1 cellular context compared by ENCODE assay signal in the genomic region with DNA sequence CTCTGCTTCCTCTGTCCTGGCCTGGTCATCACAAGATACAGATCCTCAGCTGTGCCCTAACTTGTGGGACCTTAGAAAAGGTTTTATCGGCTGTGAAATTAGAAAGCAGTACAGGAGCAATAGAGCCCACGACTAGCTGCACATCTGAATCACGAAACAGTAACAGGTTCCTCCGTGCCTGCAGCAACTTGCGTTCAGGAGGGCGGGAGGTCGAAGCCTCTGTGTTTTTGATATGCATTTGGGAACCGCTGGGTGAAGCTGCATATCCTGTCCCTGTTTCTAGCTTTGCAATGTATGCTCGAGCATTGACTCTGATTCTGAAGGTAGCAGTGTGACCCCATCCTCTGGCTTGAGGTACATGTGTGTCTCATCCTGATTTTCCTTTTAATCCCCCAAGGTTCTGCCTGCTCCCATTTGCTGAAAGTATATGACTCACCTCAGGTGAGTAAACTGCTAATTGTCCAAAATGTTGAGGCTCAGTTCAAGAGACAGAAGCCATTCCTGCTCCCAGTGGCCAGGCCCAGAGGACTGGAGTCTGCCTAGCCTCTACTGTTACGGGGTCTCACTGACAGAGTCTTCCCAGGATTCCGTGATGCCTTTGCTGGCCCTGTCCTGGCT.
TF ChIP-seq lines count a peak whose summit lies in the region.

No MANE protein-coding gene starts in this region.

TF ChIP-seq in H1, 55 proteins besides CTCF, POLR2A, EP300 and RAD21:
- no peak for TF ChIP-seq HDAC2 (IDR thresholded peaks at IDR 0.05; ENCODE audit: borderline replicate concordance in 1 of 2, low read depth in 2 of 2, low read length in 2 of 2)
- 0 out of 2 replicates have a peak, but pooled peaks have one; percentile 19 for TF ChIP-seq EGR1 (IDR thresholded peaks at IDR 0.05; ENCODE audit: borderline replicate concordance, low read depth, low read length)
- no peak for TF ChIP-seq NANOG (IDR thresholded peaks at IDR 0.05; ENCODE audit: insufficient read depth, low read depth, low read length, poor library complexity, severe bottlenecking)
- TF ChIP-seq GTF2F1 (IDR thresholded peaks at IDR 0.05; ENCODE audit: borderline replicate concordance, low read depth, low read length), result no peak
- no peak for TF ChIP-seq RXRA (IDR thresholded peaks at IDR 0.05; ENCODE audit: insufficient read depth, low read depth, low read length)
- no peak for TF ChIP-seq CHD1 (IDR thresholded peaks at IDR 0.05; ENCODE audit: low read depth, low read length)
